1 cellular context compared by ENCODE assay signal in the genomic region with DNA sequence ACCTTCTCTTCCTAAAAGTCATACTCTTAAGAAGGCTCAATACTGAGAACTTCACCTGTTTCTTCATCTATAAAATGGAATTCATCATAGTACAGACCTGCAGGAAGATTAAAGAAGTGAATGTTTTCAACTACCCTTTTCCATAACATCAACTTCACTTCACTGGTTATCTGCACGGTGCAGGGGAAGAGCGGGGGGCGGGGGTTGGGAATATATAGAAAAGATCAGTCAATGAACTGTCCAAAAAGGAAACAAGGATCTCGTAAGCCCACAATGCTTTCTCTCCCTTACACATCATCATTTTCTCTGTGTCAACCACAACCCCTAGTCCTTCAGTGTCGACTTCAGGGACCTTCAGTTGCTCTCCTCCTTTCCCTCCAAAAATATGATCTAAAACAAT.
TF ChIP-seq lines count a peak whose summit lies in the region.

No MANE protein-coding gene starts in this region.

TF ChIP-seq in HepG2, 621 proteins besides CTCF, POLR2A, EP300 and RAD21 (continued from another document):
- TF ChIP-seq, protein P1, sequence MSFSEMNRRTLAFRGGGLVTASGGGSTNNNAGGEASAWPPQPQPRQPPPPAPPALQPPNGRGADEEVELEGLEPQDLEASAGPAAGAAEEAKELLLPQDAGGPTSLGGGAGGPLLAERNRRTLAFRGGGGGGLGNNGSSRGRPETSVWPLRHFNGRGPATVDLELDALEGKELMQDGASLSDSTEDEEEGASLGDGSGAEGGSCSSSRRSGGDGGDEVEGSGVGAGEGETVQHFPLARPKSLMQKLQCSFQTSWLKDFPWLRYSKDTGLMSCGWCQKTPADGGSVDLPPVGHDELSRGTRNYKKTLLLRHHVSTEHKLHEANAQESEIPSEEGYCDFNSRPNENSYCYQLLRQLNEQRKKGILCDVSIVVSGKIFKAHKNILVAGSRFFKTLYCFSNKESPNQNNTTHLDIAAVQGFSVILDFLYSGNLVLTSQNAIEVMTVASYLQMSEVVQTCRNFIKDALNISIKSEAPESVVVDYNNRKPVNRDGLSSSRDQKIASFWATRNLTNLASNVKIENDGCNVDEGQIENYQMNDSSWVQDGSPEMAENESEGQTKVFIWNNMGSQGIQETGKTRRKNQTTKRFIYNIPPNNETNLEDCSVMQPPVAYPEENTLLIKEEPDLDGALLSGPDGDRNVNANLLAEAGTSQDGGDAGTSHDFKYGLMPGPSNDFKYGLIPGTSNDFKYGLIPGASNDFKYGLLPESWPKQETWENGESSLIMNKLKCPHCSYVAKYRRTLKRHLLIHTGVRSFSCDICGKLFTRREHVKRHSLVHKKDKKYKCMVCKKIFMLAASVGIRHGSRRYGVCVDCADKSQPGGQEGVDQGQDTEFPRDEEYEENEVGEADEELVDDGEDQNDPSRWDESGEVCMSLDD (CRISPR knock-in tag; IDR thresholded peaks at IDR 0.05; ENCODE audit: borderline replicate concordance), result no peak
